In genomic region chr9:122339579-122339978, GRCh38 we compare ENCODE assay signal across 24 cellular contexts.
"Had no signal": no experiment of that assay in that cellular context is flagged by ENCODE, and none has a peak within 500 bp of the region (broad histone marks: within the 10 kb centered on the region; RNA-seq: fewer than 3 reads in every experiment).

No MANE protein-coding gene starts in this region.

- H3K36me3 Mint-ChIP-seq: natural killer cell; stimulated activated naive B cell treated with anti-CD40 and anti-IgM and Interleukin-4, amounts not matched to agents 10 μg/mL and 1 μg/mL and 100 μg/mL, for 72 hours had no signal

- H2AFZ ChIP-seq: parathyroid adenoma had no signal

- H3K27ac ChIP-seq: epithelial cell of prostate, lower lobe of right lung, parathyroid adenoma, thoracic aorta had no signal

- H3K4me3 ChIP-seq: dorsolateral prefrontal cortex, gastroesophageal sphincter, heart right ventricle, lower lobe of right lung, sigmoid colon, thoracic aorta, tibial nerve, upper lobe of left lung had no signal

- H3K9me3 Mint-ChIP-seq: natural killer cell; stimulated activated naive B cell treated with anti-CD40 and anti-IgM and Interleukin-4, amounts not matched to agents 10 μg/mL and 1 μg/mL and 100 μg/mL, for 72 hours; stimulated activated naive CD8-positive, alpha-beta T cell treated with anti-CD3 and anti-CD28 coated beads, Interleukin-15, Interleukin-2, amounts not matched to agents 100 ng/mL and 50 ng/mL, for 24 hours had no signal

- DNase-seq: effector CD4-positive, alpha-beta T cell; foreskin fibroblast; heart right ventricle; hippocampal formation; left cardiac atrium; left ventricle myocardium superior; lower lobe of right lung; natural killer cell; sigmoid colon; stimulated activated CD4-positive, alpha-beta T cell treated with anti-CD3 and anti-CD28 coated beads, Interleukin-2, amount 100 ng/mL, for 48 hours; stimulated activated naive B cell treated with anti-CD40 and anti-IgM and Interleukin-4, amounts not matched to agents 10 μg/mL and 1 μg/mL and 100 μg/mL, for 72 hours; upper lobe of left lung had no signal

- FAIRE-seq: colon, islet of Langerhans, urothelium cell line had no signal

- H3K4me1 Mint-ChIP-seq: natural killer cell; stimulated activated naive B cell treated with anti-CD40 and anti-IgM and Interleukin-4, amounts not matched to agents 10 μg/mL and 1 μg/mL and 100 μg/mL, for 72 hours had no signal

- H3K79me2 ChIP-seq: parathyroid adenoma had no signal

- ATAC-seq: esophagus mucosa; gastroesophageal sphincter; left cardiac atrium; lower lobe of right lung; natural killer cell; stimulated activated naive B cell treated with anti-CD40 and anti-IgM and Interleukin-4, amounts not matched to agents 10 μg/mL and 1 μg/mL and 100 μg/mL, for 72 hours had no signal

- H3K4me1 ChIP-seq: gastroesophageal sphincter, lower lobe of right lung, parathyroid adenoma, sigmoid colon, tibial nerve had no signal

- H3K27me3 ChIP-seq: dorsolateral prefrontal cortex, gastroesophageal sphincter, sigmoid colon, tibial nerve, upper lobe of left lung had no signal

- H3K27ac Mint-ChIP-seq: natural killer cell; progenitor cell of endocrine pancreas; stimulated activated naive B cell treated with anti-CD40 and anti-IgM and Interleukin-4, amounts not matched to agents 10 μg/mL and 1 μg/mL and 100 μg/mL, for 72 hours; stimulated activated naive CD8-positive, alpha-beta T cell treated with anti-CD3 and anti-CD28 coated beads, Interleukin-15, Interleukin-2, amounts not matched to agents 100 ng/mL and 50 ng/mL, for 24 hours had no signal

- H3K4me3 Mint-ChIP-seq: natural killer cell; stimulated activated naive B cell treated with anti-CD40 and anti-IgM and Interleukin-4, amounts not matched to agents 10 μg/mL and 1 μg/mL and 100 μg/mL, for 72 hours; stimulated activated naive CD8-positive, alpha-beta T cell treated with anti-CD3 and anti-CD28 coated beads, Interleukin-15, Interleukin-2, amounts not matched to agents 100 ng/mL and 50 ng/mL, for 24 hours had no signal

- H3K9me3 ChIP-seq: gastroesophageal sphincter, heart right ventricle, lower lobe of right lung, sigmoid colon, thoracic aorta, tibial nerve, upper lobe of left lung had no signal

- H3K9ac ChIP-seq: parathyroid adenoma had no signal

- H3K36me3 ChIP-seq: gastroesophageal sphincter, heart right ventricle, lower lobe of right lung, sigmoid colon, thoracic aorta, tibial nerve, upper lobe of left lung had no signal
